24 cellular contexts compared by ENCODE assay signal in genomic region chr10:8874972-8875371, GRCh38.
"Had no signal": no experiment of that assay in that cellular context is flagged by ENCODE, and none has a peak within 500 bp of the region (broad histone marks: within the 10 kb centered on the region; RNA-seq: fewer than 3 reads in every experiment).

No MANE protein-coding gene starts in this region.

- H3K9me3 ChIP-seq: colonic mucosa, esophagus squamous epithelium, prostate gland, right atrium auricular region, stomach, thyroid gland, vagina had no signal

- H3K4me1 ChIP-seq: colonic mucosa, esophagus squamous epithelium, prostate gland, right atrium auricular region, stomach, thyroid gland, vagina had no signal

- H3K27ac ChIP-seq: colonic mucosa, esophagus squamous epithelium, prostate gland, right atrium auricular region, stomach, thyroid gland, vagina had no signal

- FAIRE-seq: frontal cortex, kidney had no signal

- ATAC-seq: left lobe of liver; naive thymus-derived CD4-positive, alpha-beta T cell; sciatic nerve; stimulated activated effector memory CD8-positive, alpha-beta T cell treated with anti-CD3 and anti-CD28 coated beads, Interleukin-12 subunit alpha, Interleukin-12 subunit beta, amount 100 ng/mL, for 72 hours had no signal

- DNase-seq: colonic mucosa; effector CD8-positive, alpha-beta T cell; endodermal cell; erythroblast; esophagus squamous epithelium; head of caudate nucleus; kidney; mesendoderm; midbrain; naive thymus-derived CD4-positive, alpha-beta T cell; nucleus accumbens; stimulated activated CD4-positive, alpha-beta T cell treated with anti-CD3 and anti-CD28 coated beads, Interleukin-2, amount 100 ng/mL, for 24 hours; stimulated activated CD4-positive, alpha-beta T cell treated with anti-CD3 and anti-CD28 coated beads, Interleukin-4, amount 100 ng/mL, for 24 hours; stimulated activated naive CD4-positive, alpha-beta T cell treated with Interleukin-2 at 50 U/mL for 16 hours; stomach; thyroid gland; trophoblast cell had no signal

- H3K36me3 ChIP-seq: colonic mucosa, esophagus squamous epithelium, prostate gland, right atrium auricular region, stomach, thyroid gland, vagina had no signal

- H3K27me3 ChIP-seq: colonic mucosa, esophagus squamous epithelium, right atrium auricular region, stomach, thyroid gland, vagina had no signal

- H3K4me3 ChIP-seq: colonic mucosa, esophagus squamous epithelium, prostate gland, right atrium auricular region, stomach, thyroid gland, vagina had no signal
